In the genomic region with DNA sequence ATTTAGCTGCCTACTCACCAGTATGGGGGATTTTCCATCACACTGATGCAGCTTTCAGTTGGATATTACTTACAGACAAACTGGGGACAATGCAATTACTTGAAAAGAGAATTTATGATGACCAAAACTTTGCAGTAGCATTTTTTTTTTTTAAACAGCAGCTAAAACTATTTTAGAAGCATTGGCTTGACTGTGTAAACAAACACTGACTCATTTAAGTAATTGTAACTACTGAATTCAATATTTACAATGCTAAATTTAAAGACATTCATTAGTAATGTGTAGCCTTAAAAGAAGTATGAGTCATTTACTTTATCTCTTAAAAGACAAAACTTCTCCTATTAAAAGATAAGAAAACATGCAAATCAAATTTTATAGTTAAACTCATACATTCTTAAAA, we compare ENCODE assay signal across 17 cellular contexts.
"Had no signal": no experiment of that assay in that cellular context is flagged by ENCODE, and none has a peak within 500 bp of the region (broad histone marks: within the 10 kb centered on the region; RNA-seq: fewer than 3 reads in every experiment).

No MANE protein-coding gene starts in this region.

- H3K27ac ChIP-seq: ascending aorta, cardiac muscle cell, heart left ventricle, left ventricle myocardium inferior, thyroid gland, uterus, VCaP had no signal

- H3K4me1 Mint-ChIP-seq: activated CD4-positive, alpha-beta T cell treated with anti-CD3 and anti-CD28 coated beads for 36 hours had no signal

- H3K9me3 ChIP-seq: ascending aorta, heart left ventricle, left ventricle myocardium inferior, thyroid gland, uterus had no signal

- DNase-seq: activated CD4-positive, alpha-beta T cell treated with anti-CD3 and anti-CD28 coated beads for 36 hours; activated CD8-positive, alpha-beta memory T cell treated with anti-CD3 and anti-CD28 coated beads, Interleukin-2, amount 50 U/mL, for 4 hours; activated CD8-positive, alpha-beta T cell treated with anti-CD3 and anti-CD28 coated beads for 36 hours; activated naive CD4-positive, alpha-beta T cell; heart left ventricle; islet precursor cell; left ventricle myocardium inferior; mesendoderm; stimulated activated CD4-positive, alpha-beta T cell treated with anti-CD3 and anti-CD28 coated beads, Interleukin-4, amount 100 ng/mL, for 4 hours; T1000; thyroid gland; uterus had no signal

- H3K27me3 ChIP-seq: ascending aorta, cardiac muscle cell, heart left ventricle, thyroid gland, uterus had no signal

- FAIRE-seq: colon, frontal cortex had no signal

- H3K4me1 ChIP-seq: ascending aorta, heart left ventricle, left ventricle myocardium inferior, thyroid gland, uterus had no signal

- H3K27me3 Mint-ChIP-seq: activated CD4-positive, alpha-beta T cell treated with anti-CD3 and anti-CD28 coated beads for 36 hours; activated CD8-positive, alpha-beta T cell treated with anti-CD3 and anti-CD28 coated beads for 36 hours had no signal

- ATAC-seq: activated CD4-positive, alpha-beta T cell treated with anti-CD3 and anti-CD28 coated beads for 36 hours; activated CD8-positive, alpha-beta T cell treated with anti-CD3 and anti-CD28 coated beads for 36 hours; heart left ventricle had no signal

- H3K4me3 ChIP-seq: ascending aorta, cardiac muscle cell, heart left ventricle, left ventricle myocardium inferior, thyroid gland, uterus had no signal

- H3K27ac Mint-ChIP-seq: activated CD4-positive, alpha-beta T cell treated with anti-CD3 and anti-CD28 coated beads for 36 hours; activated CD8-positive, alpha-beta T cell treated with anti-CD3 and anti-CD28 coated beads for 36 hours had no signal

- H3K36me3 ChIP-seq: ascending aorta, cardiac muscle cell, heart left ventricle, left ventricle myocardium inferior, thyroid gland, uterus had no signal

- H3K4me3 Mint-ChIP-seq: activated CD4-positive, alpha-beta T cell treated with anti-CD3 and anti-CD28 coated beads for 36 hours; activated CD8-positive, alpha-beta T cell treated with anti-CD3 and anti-CD28 coated beads for 36 hours had no signal
